Comparison of ENCODE assay signal across 8 cellular contexts in the genomic region with DNA sequence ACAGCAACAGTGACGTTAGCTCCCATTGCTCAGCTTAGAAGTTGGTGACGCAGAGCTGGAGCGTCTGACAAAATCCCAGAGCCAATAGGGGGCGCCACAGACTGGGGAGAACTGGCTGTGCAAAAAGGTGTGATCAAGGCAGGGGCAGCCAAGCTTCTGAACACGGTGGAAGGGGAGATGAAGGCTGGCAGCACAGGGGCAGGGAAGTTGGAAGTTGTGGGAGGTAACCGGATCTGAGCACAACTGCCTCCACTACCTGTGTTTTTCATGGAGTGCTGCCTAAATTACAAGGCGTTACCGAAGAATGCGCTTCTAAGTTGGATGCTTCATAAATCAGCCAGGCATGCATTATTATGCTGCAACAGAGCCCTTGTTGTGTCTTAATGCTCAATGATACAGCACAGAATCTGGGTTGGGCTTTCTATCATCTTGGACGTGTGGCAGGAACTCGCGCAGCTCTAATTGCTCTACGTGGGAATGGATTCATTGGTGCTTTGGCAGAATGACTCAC.
DNase-seq lines count a peak whose midpoint lies in the region; ATAC-seq lines count a peak whose summit lies in the region.

No MANE protein-coding gene starts in this region.

- H4K91ac ChIP-seq in neuronal stem cell (ENCODE audit: low read depth, low read length, poor library complexity), result no peak overlapping the region

- H2BK12ac ChIP-seq in neuronal stem cell (ENCODE audit: low read length), result no peak overlapping the region

- H3K9me3 ChIP-seq in neuronal stem cell (replicated peaks in 1 of 2; ENCODE audit: control insufficient read depth in 2 of 2, insufficient read depth in 1 of 2, low read depth in 1 of 2, low read length in 2 of 2), result no peaks in the 10 kb centered on the region

- peak overlapping the region; percentile 40 for H2BK5ac ChIP-seq in neuronal stem cell (ENCODE audit: low read length)

- no peak overlapping the region for H4K8ac ChIP-seq in neuronal stem cell (ENCODE audit: low read depth, low read length)

- H3K27ac ChIP-seq in caudate nucleus (ENCODE audit: low read depth, low read length) (peak overlapping the region; percentile 41), neuronal stem cell (replicated peaks; ENCODE audit: low read length) (no peak overlapping the region)

- H2BK15ac ChIP-seq in neuronal stem cell (ENCODE audit: low read length), result no peak overlapping the region

- H2BK120ac ChIP-seq in neuronal stem cell (ENCODE audit: low read depth, low read length), result no peak overlapping the region

- H3K4me3 ChIP-seq in neuronal stem cell (ENCODE audit: low read length in 2 of 2), result no peak overlapping the region

- H3K23ac ChIP-seq in neuronal stem cell (ENCODE audit: low read depth, low read length, poor library complexity), result no peak overlapping the region

- DNase-seq in NCI-H524 (lab: John Stamatoyannopoulos, UW) (peak; percentile 8 to 38), NCI-H524 treated with DMSO at 0.1 percent for 48 hours (lab: John Stamatoyannopoulos, UW) (no peak), NCI-H2029 (lab: John Stamatoyannopoulos, UW) (peak; percentile 1), caudate nucleus (lab: John Stamatoyannopoulos, UW) (peak in 54 of 61 donors; percentile 4 to 87 (median 42)), neuronal stem cell (ENCODE audit: low spot score) (peak; percentile 48), activated gamma-delta T cell treated with Interleukin-2 at 50 U/mL for 16 hours (no peak)

- H3K4ac ChIP-seq in neuronal stem cell (ENCODE audit: low read length), result no peak overlapping the region

- H3K18ac ChIP-seq in neuronal stem cell (ENCODE audit: low read length), result no peak overlapping the region

- no peak overlapping the region for H3K9ac ChIP-seq in neuronal stem cell (ENCODE audit: low read depth, low read length, poor library complexity)

- no peak overlapping the region for H2AFZ ChIP-seq in neuronal stem cell (ENCODE audit: low read length)

- H3K4me2 ChIP-seq in neuronal stem cell (ENCODE audit: insufficient read depth, low read length, poor library complexity, severe bottlenecking), result no peak overlapping the region

- no peaks in the 10 kb centered on the region for H3K79me1 ChIP-seq in neuronal stem cell (ENCODE audit: low read depth, low read length)

- no peak overlapping the region for H3K14ac ChIP-seq in neuronal stem cell (ENCODE audit: low read length)

- no CpG with 5 or more reads among the region's 13 CpGs for WGBS in neuronal stem cell (ENCODE audit: extremely low coverage in 2 of 2, insufficient read length in 2 of 2, insufficient replicate concordance in 1 of 2), 2 donors

- ATAC-seq in GM18520 (IDR thresholded peaks at IDR 0.05; ENCODE audit: unreplicated experiment), result no peak
- ATAC-seq in HG03108 (IDR thresholded peaks at IDR 0.05; ENCODE audit: unreplicated experiment), result no peak

- H3K4me1 ChIP-seq in neuronal stem cell (ENCODE audit: control insufficient read depth in 2 of 2, insufficient read depth in 1 of 2, low read depth in 1 of 2, low read length in 2 of 2), result peaks cover 0 to 2% of the 10 kb centered on the region in 2 donors

- H3K27me3 ChIP-seq in neuronal stem cell (ENCODE audit: control insufficient read depth in 3 of 3, insufficient read depth in 3 of 3, low read depth in 1 of 3, low read length in 3 of 3), result no peaks in the 10 kb centered on the region

- no peak overlapping the region for H2AK5ac ChIP-seq in neuronal stem cell (ENCODE audit: low read depth, low read length)

- H3K36me3 ChIP-seq in neuronal stem cell (replicated peaks in 1 of 2; ENCODE audit: control insufficient read depth in 2 of 2, insufficient read depth in 2 of 2, low read length in 2 of 2), result no peaks in the 10 kb centered on the region

Comparison
In these comparisons a context has a peak if more than half of its experiments do, and no peak if none do; other contexts are left out.
1. DNase-seq: peak in NCI-H524 (2 of 2), NCI-H2029 (single experiment), caudate nucleus (54 of 61) and neuronal stem cell (single experiment); none in NCI-H524 treated with DMSO at 0.1 percent for 48 hours (single experiment) and activated gamma-delta T cell treated with Interleukin-2 at 50 U/mL for 16 hours (single experiment).